Comparison of ENCODE assay signal across 18 cellular contexts in the genomic region with DNA sequence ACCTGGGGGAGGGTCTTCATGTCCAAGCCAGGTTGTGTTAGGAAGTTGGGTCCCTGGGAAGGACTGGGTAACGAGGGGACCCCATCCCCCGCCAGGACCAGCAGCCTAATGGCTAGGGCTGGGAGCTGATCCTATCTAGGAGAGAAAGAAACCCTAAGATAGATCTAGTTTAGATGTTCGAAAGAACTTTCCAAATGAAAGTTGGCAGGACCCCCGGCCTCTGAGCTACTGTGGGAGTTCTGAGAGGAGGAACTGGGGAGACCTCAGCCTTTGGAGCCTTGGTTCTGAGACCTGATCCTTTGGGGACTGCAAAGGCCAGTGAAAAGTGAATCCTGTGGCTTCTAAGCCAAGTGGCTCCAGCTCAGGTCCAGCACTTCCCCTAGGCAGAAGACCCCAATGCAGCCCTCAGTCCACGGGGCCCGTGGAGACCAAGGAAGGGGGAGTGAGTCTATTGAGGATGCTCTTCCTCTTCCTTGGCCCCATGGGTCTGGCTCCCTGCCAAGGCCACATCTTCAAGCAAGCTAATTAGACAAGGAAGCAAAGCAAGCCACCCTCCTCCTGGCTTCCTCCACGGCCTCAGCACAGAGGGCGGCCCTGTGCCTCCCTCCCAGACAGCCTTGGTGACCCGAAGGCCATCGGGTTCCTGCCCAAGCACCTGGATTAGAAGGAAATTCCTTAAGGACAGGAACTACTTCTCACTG. TPM values are rescaled to one million over a fixed set of nuclear protein-coding genes. Genes with fewer than 3 reads are reported as not detected.
DNase-seq lines count a peak whose midpoint lies in the region; ATAC-seq, FAIRE-seq and TF ChIP-seq lines count a peak whose summit lies in the region.
"Had no signal": no experiment of that assay in that cellular context is flagged by ENCODE, and none has a peak within 500 bp of the region (broad histone marks: within the 10 kb centered on the region; RNA-seq: fewer than 3 reads in every experiment).

No MANE protein-coding gene starts in this region.

- H3K18ac ChIP-seq in H1 (ENCODE audit: extremely low read depth, low read length): no peak overlapping the region

- H2AFZ ChIP-seq in H1 (ENCODE audit: low read length) (no peak overlapping the region), PC-3 (ENCODE audit: low read length) (no peak overlapping the region)

- ATAC-seq in PC-3: no peak
- ATAC-seq in HG02852 (IDR thresholded peaks at IDR 0.05; ENCODE audit: unreplicated experiment): no peak

- H3K4me2 ChIP-seq in H1 (ENCODE audit: insufficient read depth in 1 of 2, low read depth in 2 of 2, low read length in 2 of 2): no peak overlapping the region
- no peak overlapping the region for H3K4me2 ChIP-seq in PC-3 (ENCODE audit: low read length)
- H3K4me2 ChIP-seq: KMS-11 had no signal

- TF ChIP-seq CTCF in A673 (conservative IDR thresholded peaks at IDR 0.05; ENCODE audit: low read depth, low read length) (no peak), H1 (IDR thresholded peaks at IDR 0.05; ENCODE audit: control extremely low read depth in 1 of 3, insufficient read depth in 1 of 3, low read depth in 1 of 3, low read length in 3 of 3) (no peak), PC-3 (conservative IDR thresholded peaks at IDR 0.05; ENCODE audit: low read depth, low read length) (no peak), foreskin fibroblast (IDR thresholded peaks at IDR 0.05; ENCODE audit: low read depth, low read length) (no peak)

- POLR2A ChIA-PET in A673 (lab: Charles Lee; ENCODE audit: low non-redundant PET) (interaction anchor here (0.6 kb wide), 1 partner anchor 126 kb away, joined by 3 read pairs; no protein-coding TSS in a partner anchor), H1 (lab: Charles Lee; ENCODE audit: partially characterized antibody) (interaction anchor here (0.6 to 5.1 kb wide), 13 partner anchors 10 to 1177 kb away, joined by 3 to 53 read pairs (median 4); partner anchors contain the start of genes CCT7, FBXO41 and PRADC1), PC-3 (lab: Charles Lee; ENCODE audit: unreplicated experiment) (interaction anchor here (0.6 kb wide), 1 partner anchor 17 kb away, joined by 3 read pairs; no protein-coding TSS in a partner anchor)
- POLR2A ChIA-PET in CD4-positive, alpha-beta memory T cell (lab: Charles Lee; ENCODE audit: partially characterized antibody): interaction anchor here (1.0 to 1.8 kb wide), 3 partner anchors 10 to 128 kb away, joined by 3 to 8 read pairs (median 3); partner anchors contain the start of genes ALMS1 and CCT7

- H4K8ac ChIP-seq in H1 (ENCODE audit: extremely low read depth, insufficient read depth, low read length): no peak overlapping the region

- no peak overlapping the region for H4K91ac ChIP-seq in H1 (replicated peaks; ENCODE audit: insufficient read length, low read length)

- CTCF ChIA-PET in A673 (lab: Charles Lee) (no interaction called here), H1 (lab: Charles Lee; ENCODE audit: partially characterized antibody) (interaction anchor here (0.6 to 7.0 kb wide), 12 partner anchors 11 to 171 kb away, joined by 3 to 51 read pairs (median 4); partner anchors contain the start of genes CCT7, EGR4 and PRADC1), PC-3 (lab: Charles Lee) (interaction anchor here (0.5 kb wide), 1 partner anchor 35 kb away, joined by 11 read pairs; no protein-coding TSS in a partner anchor)
- CTCF ChIA-PET in CD4-positive, alpha-beta memory T cell (lab: Charles Lee; ENCODE audit: partially characterized antibody): interaction anchor here (1.1 to 3.6 kb wide), 2 partner anchors 19 to 32 kb away, joined by 3 to 13 read pairs; no protein-coding TSS in a partner anchor

- peak overlapping the region in 4 of 7 donors; percentile 22 to 75 (median 62) for H3K27ac Mint-ChIP-seq in CD4-positive, alpha-beta memory T cell
- H3K27ac Mint-ChIP-seq: dendritic cell treated with granulocyte-macrophage colony-stimulating factor and Interleukin-4, amounts not matched to agents 40 ng/mL and 50 ng/mL, for 4 days; stimulated activated naive CD8-positive, alpha-beta T cell treated with anti-CD3 and anti-CD28 coated beads, Interleukin-15, Interleukin-2, amounts not matched to agents 100 ng/mL and 50 ng/mL, for 24 hours had no signal

- H3K79me1 ChIP-seq in H1 (ENCODE audit: low read depth, low read length): no peaks in the 10 kb centered on the region

- H3K9ac ChIP-seq in H1 (replicated peaks in 1 of 4; ENCODE audit: extremely low read depth in 1 of 4, low read depth in 3 of 4, low read length in 3 of 4) (no peak overlapping the region), PC-3 (ENCODE audit: low read length) (no peak overlapping the region)
- H3K9ac ChIP-seq: KMS-11 had no signal

- no peak for TF ChIP-seq POLR2A in H1 (IDR thresholded peaks at IDR 0.05; ENCODE audit: control extremely low read depth in 1 of 2, low read depth in 2 of 2, low read length in 2 of 2)
- no peak for TF ChIP-seq POLR2A in GM12891 (IDR thresholded peaks at IDR 0.05; ENCODE audit: low read depth, low read length)

- no peaks in the 10 kb centered on the region for H3K9me2 ChIP-seq in PC-3 (replicated peaks; ENCODE audit: low read length)

- H3K4me3 ChIP-seq in A673 (ENCODE audit: low read depth, low read length, poor library complexity, severe bottlenecking) (no peak overlapping the region), H1 (ENCODE audit: extremely low read depth in 1 of 4, insufficient read depth in 2 of 4, low read depth in 3 of 4, low read length in 4 of 4) (no peak overlapping the region), PC-3 (ENCODE audit: low read length) (no peak overlapping the region), foreskin fibroblast (ENCODE audit: low read depth in 1 of 2, low read length in 2 of 2) (no peak overlapping the region)
- H3K4me3 ChIP-seq in CD4-positive, alpha-beta memory T cell (ENCODE audit: low read length in 2 of 2): no peak overlapping the region
- H3K4me3 ChIP-seq: SJSA1, vagina had no signal

- H3K27me3 Mint-ChIP-seq in CD4-positive, alpha-beta memory T cell: no peaks in the 10 kb centered on the region
- H3K27me3 Mint-ChIP-seq: CD4-positive, CD25-positive, alpha-beta regulatory T cell; dendritic cell treated with granulocyte-macrophage colony-stimulating factor and Interleukin-4, amounts not matched to agents 40 ng/mL and 50 ng/mL, for 4 days; stimulated activated naive CD8-positive, alpha-beta T cell treated with anti-CD3 and anti-CD28 coated beads, Interleukin-15, Interleukin-2, amounts not matched to agents 100 ng/mL and 50 ng/mL, for 24 hours had no signal

- FAIRE-seq in H1 (lab: Jason Lieb, UNC): no peak
- no peak for FAIRE-seq in GM12891 (lab: Jason Lieb, UNC)

- H3K9me3 ChIP-seq in A673 (ENCODE audit: low read depth, low read length, poor library complexity, severe bottlenecking) (no peaks in the 10 kb centered on the region), H1 (ENCODE audit: insufficient read depth in 2 of 2, low read depth in 1 of 2, low read length in 1 of 2) (no peaks in the 10 kb centered on the region), PC-3 (ENCODE audit: low read length) (no peaks in the 10 kb centered on the region)
- no peaks in the 10 kb centered on the region for H3K9me3 ChIP-seq in CD4-positive, alpha-beta memory T cell (ENCODE audit: control insufficient read depth in 1 of 2, low read length in 2 of 2)
- H3K9me3 ChIP-seq: SJSA1, vagina had no signal

- H3K27ac ChIP-seq in A673 (ENCODE audit: low read depth, low read length, poor library complexity, severe bottlenecking): no peak overlapping the region
- H3K27ac ChIP-seq in CD4-positive, alpha-beta memory T cell (ENCODE audit: low read depth, low read length): no peak overlapping the region
- no peak overlapping the region for H3K27ac ChIP-seq in H1 (ENCODE audit: low read depth, low read length)
- no peak overlapping the region for H3K27ac ChIP-seq in PC-3 (ENCODE audit: low read length)
- H3K27ac ChIP-seq: KMS-11, SJSA1, vagina had no signal

- peaks cover 1 to 21% (median 5%) of the 10 kb centered on the region in 4 donors for H3K4me1 Mint-ChIP-seq in CD4-positive, alpha-beta memory T cell

- no peak for TF ChIP-seq EP300 in H1 (IDR thresholded peaks at IDR 0.05; ENCODE audit: borderline replicate concordance in 1 of 2, low read depth in 2 of 2, low read length in 2 of 2)

- TF ChIP-seq RAD21 in H1 (IDR thresholded peaks at IDR 0.05 in 1 of 2, conservative IDR thresholded peaks at IDR 0.05 in 1 of 2; ENCODE audit: low read depth in 2 of 2, low read length in 2 of 2): no peak

- intact Hi-C loops in A673 (cut with micrococcal nuclease; ENCODE audit: unreplicated experiment) (no loop called here), PC-3 (cut with micrococcal nuclease) (no loop called here)
- intact Hi-C loops in CD4-positive, alpha-beta memory T cell (cut with micrococcal nuclease): no loop called here

- H4K20me1 ChIP-seq in H1 (replicated peaks in 1 of 2; ENCODE audit: control insufficient read depth in 1 of 2, insufficient read depth in 2 of 2, low read length in 2 of 2) (peaks cover 18% of the 10 kb centered on the region in 2 experiments), PC-3 (ENCODE audit: low read length) (no peaks in the 10 kb centered on the region)

- no peak overlapping the region for H3K14ac ChIP-seq in H1 (ENCODE audit: insufficient read length)

- H2BK5ac ChIP-seq in H1 (ENCODE audit: low read depth, low read length): no peak overlapping the region

- H3K27me3 ChIP-seq in A673 (replicated peaks; ENCODE audit: insufficient read depth, low read depth, low read length, poor library complexity) (no peaks in the 10 kb centered on the region), H1 (replicated peaks in 1 of 4; ENCODE audit: control insufficient read depth in 3 of 4, extremely low read depth in 1 of 4, insufficient read depth in 3 of 4, low read length in 3 of 4) (no peaks in the 10 kb centered on the region), PC-3 (ENCODE audit: low read length) (no peaks in the 10 kb centered on the region)
- no peaks in the 10 kb centered on the region for H3K27me3 ChIP-seq in CD4-positive, alpha-beta memory T cell (ENCODE audit: insufficient read depth, low read length)
- H3K27me3 ChIP-seq: SJSA1, vagina had no signal

- H3K79me2 ChIP-seq in H1 (ENCODE audit: control insufficient read depth in 1 of 2, insufficient read depth in 2 of 2, low read length in 2 of 2) (no peaks in the 10 kb centered on the region), PC-3 (ENCODE audit: low read length) (no peaks in the 10 kb centered on the region)

- H3K36me3 Mint-ChIP-seq in CD4-positive, alpha-beta memory T cell: peaks cover 13 to 20% of the 10 kb centered on the region in 2 donors

- peaks cover 0 to 2% (median 0%) of the 10 kb centered on the region in 8 donors for H3K9me3 Mint-ChIP-seq in CD4-positive, alpha-beta memory T cell
- H3K9me3 Mint-ChIP-seq: CD4-positive, CD25-positive, alpha-beta regulatory T cell; dendritic cell treated with granulocyte-macrophage colony-stimulating factor and Interleukin-4, amounts not matched to agents 40 ng/mL and 50 ng/mL, for 4 days; stimulated activated naive CD8-positive, alpha-beta T cell treated with anti-CD3 and anti-CD28 coated beads, Interleukin-15, Interleukin-2, amounts not matched to agents 100 ng/mL and 50 ng/mL, for 24 hours had no signal

- no peak overlapping the region for H3K23ac ChIP-seq in H1 (ENCODE audit: insufficient read length)

- H2BK15ac ChIP-seq in H1 (ENCODE audit: low read length): peak overlapping the region; percentile 61; the same call in 1 of the 2 replicates

- H3K56ac ChIP-seq in H1 (replicated peaks; ENCODE audit: insufficient read length, low read depth, low read length): no peak overlapping the region

- no peaks in the 10 kb centered on the region for H3K23me2 ChIP-seq in H1 (ENCODE audit: low read depth, low read length)

- H4K5ac ChIP-seq in H1 (ENCODE audit: insufficient read length, low read depth, low read length): no peak overlapping the region

- H3K4ac ChIP-seq in H1 (replicated peaks; ENCODE audit: insufficient read length, low read depth, low read length): no peak overlapping the region

- H3K4me3 Mint-ChIP-seq in CD4-positive, alpha-beta memory T cell: no peak overlapping the region
- H3K4me3 Mint-ChIP-seq: dendritic cell treated with granulocyte-macrophage colony-stimulating factor and Interleukin-4, amounts not matched to agents 40 ng/mL and 50 ng/mL, for 4 days; stimulated activated naive CD8-positive, alpha-beta T cell treated with anti-CD3 and anti-CD28 coated beads, Interleukin-15, Interleukin-2, amounts not matched to agents 100 ng/mL and 50 ng/mL, for 24 hours had no signal

- H3K4me1 ChIP-seq in A673 (ENCODE audit: insufficient read depth, low read length, poor library complexity, severe bottlenecking) (no peaks in the 10 kb centered on the region), H1 (replicated peaks in 1 of 4; ENCODE audit: control insufficient read depth in 3 of 4, insufficient read depth in 4 of 4, low read length in 3 of 4) (peaks cover 0 to 12% (median 4%) of the 10 kb centered on the region in 4 experiments; a peak in 3 of 7 replicates), PC-3 (ENCODE audit: insufficient read depth, low read length) (no peaks in the 10 kb centered on the region)
- peaks cover 8% of the 10 kb centered on the region for H3K4me1 ChIP-seq in CD4-positive, alpha-beta memory T cell (ENCODE audit: insufficient read depth, low read length)
- H3K4me1 ChIP-seq: SJSA1, vagina had no signal

- no peaks in the 10 kb centered on the region for H3F3A ChIP-seq in PC-3 (ENCODE audit: low read length, unreplicated experiment)

- DNase-seq in A673 (ENCODE audit: low spot score): peak; percentile 29
- DNase-seq in CD4-positive, alpha-beta memory T cell: peak in 3 of 5 donors; percentile 21 to 36 (median 24)
- peak; percentile 17 for DNase-seq in OCI-M1 (lab: John Stamatoyannopoulos, UW)
- DNase-seq in H1 (ENCODE audit: low read depth in 1 of 2, low spot score in 2 of 2): no peak
- no peak for DNase-seq in PC-3
- no peak for DNase-seq in GM12891 (ENCODE audit: insufficient read length, low spot score)
- DNase-seq in foreskin fibroblast: no peak
- DNase-seq: anterior cingulate cortex; CD4-positive, CD25-positive, alpha-beta regulatory T cell; NCI-H2029; NCI-H774 had no signal

- BruUV-seq in A673 (replicated peaks; lab: Mats Ljungman, UMichigan) (no TSS peak), PC-3 (replicated peaks; lab: Mats Ljungman, UMichigan) (no TSS peak)

- H3K36me3 ChIP-seq in A673 (ENCODE audit: insufficient read depth, low read length, poor library complexity, severe bottlenecking) (peaks cover 29% of the 10 kb centered on the region), H1 (ENCODE audit: control insufficient read depth in 2 of 4, insufficient read depth in 4 of 4, low read length in 3 of 4) (peaks cover 9 to 34% (median 17%) of the 10 kb centered on the region in 4 experiments; a peak in 7 of 8 replicates), PC-3 (ENCODE audit: low read depth, low read length) (peaks cover 10% of the 10 kb centered on the region)
- H3K36me3 ChIP-seq in CD4-positive, alpha-beta memory T cell (ENCODE audit: insufficient read depth, low read length): peaks cover 7% of the 10 kb centered on the region

- H2BK12ac ChIP-seq in H1 (ENCODE audit: low read depth, low read length): no peak overlapping the region

- no peak overlapping the region for H2BK120ac ChIP-seq in H1 (replicated peaks; ENCODE audit: low read depth, low read length)

- WGBS in H1 (ENCODE audit: extremely low coverage in 1 of 2, insufficient coverage in 1 of 2, insufficient read length in 1 of 2, insufficient replicate concordance in 2 of 2, low coverage in 1 of 2, low lambda C conversion rate in 2 of 2, missing lambda C conversion rate in 1 of 2), 2 experiments: 92% methylated on average over 10 of the region's 10 CpGs; no CpG with 5 or more reads in 1 of the 2 experiments

- no peak overlapping the region for H2BK20ac ChIP-seq in H1 (ENCODE audit: low read length)

- H2AK5ac ChIP-seq in H1 (ENCODE audit: low read depth, low read length): no peak overlapping the region

RNA-seq across cellular contexts. Expression of gene CCT7, which starts 23.5 kb away (rescaled TPM):
- total RNA-seq in A673 (2021) (627 and 648 TPM in 2 replicates), PC-3 (2014; rRNA removed) (517 and 538 TPM in 2 replicates)
- total RNA-seq in CD4-positive, alpha-beta memory T cell: 100 to 1,000 TPM; 187 to 188 TPM
- 100 to 1,000 TPM; 239 to 400 TPM for polyA plus RNA-seq in CD4-positive, alpha-beta memory T cell
- total RNA-seq in H1 (2021; fragmentation: NEBNext Ultra II Directional; extraction: Animal tissue kit (Norgen Biotek cat#: 25700)): 474 and 486 TPM in 2 replicates
- 440 and 465 TPM in 2 replicates for polyA plus RNA-seq in H1 (2011; rRNA removed)
- 483 TPM for polyA plus RNA-seq in H1 (2011; cell fraction: cytosol; rRNA removed)
- 363 TPM for polyA plus RNA-seq in H1 (2011; cell fraction: nucleus; rRNA removed)
- polyA plus RNA-seq in H1 (2012, experiment 1 of 2): 514 to 726 TPM (median 597 TPM) in 4 replicates
- 623 TPM for polyA plus RNA-seq in H1 (2012, experiment 2 of 2)
- 488 TPM for polyA plus RNA-seq in H1 (2013, experiment 1 of 2)
- polyA plus RNA-seq in H1 (2013, experiment 2 of 2): 468 TPM
- 487 and 491 TPM in 2 replicates for polyA minus RNA-seq in H1 (2011; rRNA and poly(A)+ RNA removed)
- 206 TPM for polyA minus RNA-seq in H1 (2011; cell fraction: cytosol; rRNA and poly(A)+ RNA removed)
- polyA minus RNA-seq in H1 (2011; cell fraction: nucleus; rRNA and poly(A)+ RNA removed): 137 TPM
- 344 TPM for polyA plus RNA-seq in GM12891 (2012; ENCODE audit: low read depth, missing spikeins)

RNA-seq across cellular contexts. Expression of gene PRADC1, which starts 24.5 kb away (rescaled TPM):
- total RNA-seq in A673 (2021) (17.7 and 20.0 TPM in 2 replicates), PC-3 (2014; rRNA removed) (62.5 and 65.7 TPM in 2 replicates)
- total RNA-seq in CD4-positive, alpha-beta memory T cell: 1 to 10 TPM; 7.0 to 7.4 TPM
- polyA plus RNA-seq in CD4-positive, alpha-beta memory T cell: 10 to 100 TPM; 20.5 to 41.5 TPM
- 7.5 and 8.9 TPM in 2 replicates for total RNA-seq in H1 (2021; fragmentation: NEBNext Ultra II Directional; extraction: Animal tissue kit (Norgen Biotek cat#: 25700))
- polyA plus RNA-seq in H1 (2011; rRNA removed): 13.1 and 13.3 TPM in 2 replicates
- 9.1 TPM for polyA plus RNA-seq in H1 (2011; cell fraction: cytosol; rRNA removed)
- polyA plus RNA-seq in H1 (2011; cell fraction: nucleus; rRNA removed): 10.3 TPM
- 6.0 to 10.3 TPM (median 8.5 TPM) in 4 replicates for polyA plus RNA-seq in H1 (2012, experiment 1 of 2)
- 11.7 TPM for polyA plus RNA-seq in H1 (2012, experiment 2 of 2)
- 9.0 TPM for polyA plus RNA-seq in H1 (2013, experiment 1 of 2)
- 11.5 TPM for polyA plus RNA-seq in H1 (2013, experiment 2 of 2)
- polyA minus RNA-seq in H1 (2011; rRNA and poly(A)+ RNA removed): 5.9 TPM in 2 replicates
- polyA minus RNA-seq in H1 (2011; cell fraction: cytosol; rRNA and poly(A)+ RNA removed): 4.0 TPM
- 3.7 TPM for polyA minus RNA-seq in H1 (2011; cell fraction: nucleus; rRNA and poly(A)+ RNA removed)
- 9.5 TPM for polyA plus RNA-seq in GM12891 (2012; ENCODE audit: low read depth, missing spikeins)

RNA-seq across cellular contexts. Expression of gene FBXO41, which starts 26.7 kb away (rescaled TPM):
- 8.6 and 11.5 TPM in 2 replicates for total RNA-seq in A673 (2021)
- total RNA-seq in CD4-positive, alpha-beta memory T cell: 10 to 100 TPM in 1 of 2 experiments, 1 to 10 TPM in 1; 9.8 to 11.4 TPM
- 1 to 10 TPM in 1 of 2 donors, not detected in 1; 1.6 TPM for polyA plus RNA-seq in CD4-positive, alpha-beta memory T cell
- total RNA-seq in H1 (2021; fragmentation: NEBNext Ultra II Directional; extraction: Animal tissue kit (Norgen Biotek cat#: 25700)): 13.5 and 14.3 TPM in 2 replicates
- 11.2 and 16.3 TPM in 2 replicates for polyA plus RNA-seq in H1 (2011; rRNA removed)
- polyA plus RNA-seq in H1 (2011; cell fraction: cytosol; rRNA removed): 14.8 TPM
- 64.1 TPM for polyA plus RNA-seq in H1 (2011; cell fraction: nucleus; rRNA removed)
- polyA plus RNA-seq in H1 (2012, experiment 1 of 2): 10.8 to 13.2 TPM (median 12.2 TPM) in 4 replicates
- polyA plus RNA-seq in H1 (2012, experiment 2 of 2): 7.5 TPM
- polyA plus RNA-seq in H1 (2013, experiment 1 of 2): 9.2 TPM
- 7.3 TPM for polyA plus RNA-seq in H1 (2013, experiment 2 of 2)
- polyA minus RNA-seq in H1 (2011; rRNA and poly(A)+ RNA removed): 9.5 and 11.5 TPM in 2 replicates
- 8.5 TPM for polyA minus RNA-seq in H1 (2011; cell fraction: cytosol; rRNA and poly(A)+ RNA removed)
- 17.1 TPM for polyA minus RNA-seq in H1 (2011; cell fraction: nucleus; rRNA and poly(A)+ RNA removed)
- total RNA-seq in PC-3 (2014; rRNA removed): 4.2 and 7.7 TPM in 2 replicates
- 16.6 TPM for polyA plus RNA-seq in GM12891 (2012; ENCODE audit: low read depth, missing spikeins)

RNA-seq across cellular contexts. Expression of gene EGR4, which starts 35.8 kb away (rescaled TPM):
- total RNA-seq in A673 (2021) (1.9 and 2.0 TPM in 2 replicates), PC-3 (2014; rRNA removed) (not detected in 2 replicates)
- total RNA-seq in CD4-positive, alpha-beta memory T cell: not detected
- not detected for polyA plus RNA-seq in CD4-positive, alpha-beta memory T cell
- 0.20 TPM in 1 of 2 replicates, not detected in the other for total RNA-seq in H1 (2021; fragmentation: NEBNext Ultra II Directional; extraction: Animal tissue kit (Norgen Biotek cat#: 25700))
- 0.08 TPM in 1 of 2 replicates, not detected in the other for polyA plus RNA-seq in H1 (2011; rRNA removed)
- 0.05 TPM for polyA plus RNA-seq in H1 (2011; cell fraction: cytosol; rRNA removed)
- polyA plus RNA-seq in H1 (2011; cell fraction: nucleus; rRNA removed): 0.09 TPM
- 0.06 to 0.12 TPM (median 0.07 TPM) in 3 of 4 replicates, not detected in the other for polyA plus RNA-seq in H1 (2012, experiment 1 of 2)
- polyA plus RNA-seq in H1 (2012, experiment 2 of 2): not detected
- 0.02 TPM for polyA plus RNA-seq in H1 (2013, experiment 1 of 2)
- polyA plus RNA-seq in H1 (2013, experiment 2 of 2): 0.04 TPM
- polyA minus RNA-seq in H1 (2011; rRNA and poly(A)+ RNA removed): not detected in 2 replicates
- polyA minus RNA-seq in H1 (2011; cell fraction: cytosol; rRNA and poly(A)+ RNA removed): not detected
- 0.80 TPM for polyA minus RNA-seq in H1 (2011; cell fraction: nucleus; rRNA and poly(A)+ RNA removed)
- polyA plus RNA-seq in GM12891 (2012; ENCODE audit: low read depth, missing spikeins): 0.12 TPM
- total RNA-seq: G401, SJSA1, vagina had no signal
- polyA plus RNA-seq: CD4-positive, CD25-positive, alpha-beta regulatory T cell had no signal

RNA-seq across cellular contexts. Expression of gene SMYD5, which starts 43.5 kb away (rescaled TPM):
- total RNA-seq in A673 (2021) (54.5 and 57.3 TPM in 2 replicates), PC-3 (2014; rRNA removed) (47.1 and 49.4 TPM in 2 replicates)
- 10 to 100 TPM; 38.4 to 38.9 TPM for total RNA-seq in CD4-positive, alpha-beta memory T cell
- 10 to 100 TPM; 21.3 to 23.5 TPM for polyA plus RNA-seq in CD4-positive, alpha-beta memory T cell
- total RNA-seq in H1 (2021; fragmentation: NEBNext Ultra II Directional; extraction: Animal tissue kit (Norgen Biotek cat#: 25700)): 56.7 and 61.5 TPM in 2 replicates
- polyA plus RNA-seq in H1 (2011; rRNA removed): 35.2 and 43.3 TPM in 2 replicates
- 47.0 TPM for polyA plus RNA-seq in H1 (2011; cell fraction: cytosol; rRNA removed)
- polyA plus RNA-seq in H1 (2011; cell fraction: nucleus; rRNA removed): 64.5 TPM
- polyA plus RNA-seq in H1 (2012, experiment 1 of 2): 47.7 to 56.0 TPM (median 51.5 TPM) in 4 replicates
- 58.6 TPM for polyA plus RNA-seq in H1 (2012, experiment 2 of 2)
- polyA plus RNA-seq in H1 (2013, experiment 1 of 2): 35.9 TPM
- 33.4 TPM for polyA plus RNA-seq in H1 (2013, experiment 2 of 2)
- 59.6 and 76.4 TPM in 2 replicates for polyA minus RNA-seq in H1 (2011; rRNA and poly(A)+ RNA removed)
- polyA minus RNA-seq in H1 (2011; cell fraction: cytosol; rRNA and poly(A)+ RNA removed): 26.2 TPM
- 30.7 TPM for polyA minus RNA-seq in H1 (2011; cell fraction: nucleus; rRNA and poly(A)+ RNA removed)
- polyA plus RNA-seq in GM12891 (2012; ENCODE audit: low read depth, missing spikeins): 16.2 TPM

Comparison
In these comparisons a context has a peak if more than half of its experiments do, and no peak if none do; other contexts are left out.
1. DNase-seq: peak in A673 (single experiment), CD4-positive, alpha-beta memory T cell (3 of 5) and OCI-M1 (single experiment); none in H1 (0 of 2), PC-3 (single experiment), GM12891 (single experiment) and foreskin fibroblast (0 of 2).